8 cellular contexts compared by ENCODE assay signal in the genomic region with DNA sequence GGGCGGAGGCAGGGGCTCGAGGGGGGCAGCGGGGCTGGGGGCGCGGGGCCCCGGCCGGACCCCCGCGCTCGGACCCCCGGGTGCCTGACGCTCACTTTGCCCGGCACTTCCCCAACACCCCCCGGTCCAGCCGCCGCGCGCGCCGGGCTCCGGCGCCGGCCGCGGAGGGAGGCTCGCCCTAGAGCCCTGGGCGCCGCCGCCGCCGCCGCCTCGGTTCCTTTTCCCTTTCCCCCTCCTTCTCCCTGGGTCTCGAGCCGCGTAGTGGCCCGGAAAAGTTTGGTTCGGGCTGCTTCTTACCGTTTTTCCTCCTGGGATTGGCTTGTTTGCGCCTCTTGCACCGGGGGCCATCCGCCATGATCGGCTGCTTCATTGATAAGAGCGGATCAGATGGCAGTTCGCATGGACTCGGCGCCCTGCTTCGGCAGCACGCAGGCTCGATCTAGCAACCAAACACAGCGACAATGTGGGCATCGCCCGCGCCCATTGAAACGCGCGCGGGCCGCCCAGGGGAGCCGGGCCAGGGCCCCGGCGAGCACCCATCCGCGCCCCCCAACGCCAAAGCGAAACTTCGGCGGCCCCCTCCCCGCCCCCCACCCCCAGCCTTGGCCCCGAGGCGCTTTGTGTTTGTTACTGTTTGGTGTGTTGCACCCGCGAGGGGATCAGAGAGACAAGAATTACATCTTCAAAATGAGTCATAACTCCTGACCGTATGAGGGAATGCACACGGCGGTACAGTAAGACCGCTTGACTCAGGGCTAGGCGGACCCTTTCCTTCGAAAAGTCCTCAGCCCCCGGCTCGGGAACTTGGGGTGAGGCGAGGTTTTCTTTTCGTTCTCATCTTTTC. TPM values are rescaled to one million over a fixed set of nuclear protein-coding genes. Genes with fewer than 3 reads are reported as not detected.
DNase-seq lines count a peak whose midpoint lies in the region; ATAC-seq and TF ChIP-seq lines count a peak whose summit lies in the region.

No MANE protein-coding gene starts in this region.

- TF ChIP-seq CTCF in BE2C (IDR thresholded peaks at IDR 0.05; ENCODE audit: low read depth, low read length) = no peak
- no peak for TF ChIP-seq CTCF in prostate gland (IDR thresholded peaks at IDR 0.05)

- H3K9ac ChIP-seq in adipocyte (ENCODE audit: low read length) = peak overlapping the region; percentile 99

- H3K4me3 ChIP-seq in BE2C (ENCODE audit: low read depth, low read length) = peak overlapping the region; percentile 71
- peak overlapping the region; percentile 90 for H3K4me3 ChIP-seq in adipocyte (ENCODE audit: low read length)
- peak overlapping the region; percentile 44 to 51 for H3K4me3 ChIP-seq in prostate gland

- H3K9me3 ChIP-seq in BE2C = no peaks in the 10 kb centered on the region
- H3K9me3 ChIP-seq in adipocyte (ENCODE audit: control insufficient read depth, low read length) = no peaks in the 10 kb centered on the region
- no peaks in the 10 kb centered on the region for H3K9me3 ChIP-seq in prostate gland

- under 1% methylated on average over 60 of the region's 83 CpGs for WGBS in prostate gland

- H3K4me1 ChIP-seq in BE2C (no peaks in the 10 kb centered on the region; the same call in 1 of the 2 replicates), adipocyte (ENCODE audit: control insufficient read depth, insufficient read depth, low read length) (peaks cover 40% of the 10 kb centered on the region), prostate gland (replicated peaks) (no peaks in the 10 kb centered on the region)

- H3K36me3 ChIP-seq in BE2C (no peaks in the 10 kb centered on the region), adipocyte (ENCODE audit: control insufficient read depth, insufficient read depth, low read length, severe bottlenecking) (peaks cover 4% of the 10 kb centered on the region), prostate gland (no peaks in the 10 kb centered on the region)

- peak overlapping the region; percentile 84 for H3K27ac ChIP-seq in prostate gland

- no peak for TF ChIP-seq POLR2A in prostate gland (IDR thresholded peaks at IDR 0.05)

- peak; percentile 54 for DNase-seq in BE2C
- peak; percentile 77 for DNase-seq in OCI-M1 (lab: John Stamatoyannopoulos, UW)
- peak; percentile 95 for DNase-seq in adipocyte (ENCODE audit: low read depth)
- DNase-seq in left ventricle myocardium superior = peak; percentile 78
- no peak for DNase-seq in prostate gland (ENCODE audit: low spot score)
- DNase-seq in activated CD4-positive, CD25-positive, alpha-beta regulatory T cell treated with anti-CD3 and anti-CD28 coated beads, Interleukin-2, amount 50 U/mL, for 72 hours = no peak

- intact Hi-C loops in left ventricle myocardium superior (cut with micrococcal nuclease) = no loop called here
- intact Hi-C loops in prostate gland (cut with DNase I) = loop anchor here (5.0 kb wide), 2 partner anchors 580 to 1235 kb away; no protein-coding TSS in a partner anchor

- ATAC-seq in GM18873 (IDR thresholded peaks at IDR 0.05; ENCODE audit: low FRiP score, unreplicated experiment) (peak; percentile 46), HG03095 (IDR thresholded peaks at IDR 0.05; ENCODE audit: unreplicated experiment) (peak; percentile 53), left ventricle myocardium superior (peak; percentile 38)

- no peaks in the 10 kb centered on the region for H3K27me3 ChIP-seq in BE2C
- no peaks in the 10 kb centered on the region for H3K27me3 ChIP-seq in adipocyte (replicated peaks; ENCODE audit: control insufficient read depth, insufficient read depth, low read length)
- peaks cover 13% of the 10 kb centered on the region for H3K27me3 ChIP-seq in prostate gland (replicated peaks; ENCODE audit: insufficient read depth)

RNA-seq across cellular contexts. Expression of a gene that starts 2.7 kb away (rescaled TPM):
- polyA plus RNA-seq in BE2C (2012; ENCODE audit: insufficient read depth, insufficient read length, low read depth) = 20.7 TPM
- total RNA-seq in left ventricle myocardium superior (83.2 TPM), prostate gland (10 to 100 TPM; 13.1 to 80.4 TPM)

Comparison
In these comparisons a context has a peak if more than half of its experiments do, and no peak if none do; other contexts are left out.
1. DNase-seq: peak in BE2C (single experiment), OCI-M1 (single experiment), adipocyte (single experiment) and left ventricle myocardium superior (single experiment); none in prostate gland (single experiment) and activated CD4-positive, CD25-positive, alpha-beta regulatory T cell treated with anti-CD3 and anti-CD28 coated beads, Interleukin-2, amount 50 U/mL, for 72 hours (single experiment).
2. Peak in every context shown above with its lines, with median percentiles within 50 percentile points of each other: H3K4me3 ChIP-seq and ATAC-seq.